Comparison of ENCODE assay signal across 14 cellular contexts in genomic region chr4:33628296-33628695, GRCh38.
"Had no signal": no experiment of that assay in that cellular context is flagged by ENCODE, and none has a peak within 500 bp of the region (broad histone marks: within the 10 kb centered on the region; RNA-seq: fewer than 3 reads in every experiment).

No MANE protein-coding gene starts in this region.

- DNase-seq: activated CD4-positive, alpha-beta T cell treated with anti-CD3 and anti-CD28 coated beads for 48 hours; activated naive CD4-positive, alpha-beta T cell treated with anti-CD3 and anti-CD28 coated beads for 36 hours; body of pancreas; central memory CD4-positive, alpha-beta T cell; erythroblast; foreskin melanocyte; kidney; left ventricle myocardium inferior; mesenchymal stem cell; T-helper 17 cell; transverse colon had no signal

- H3K4me3 ChIP-seq: body of pancreas, left ventricle myocardium inferior, right atrium auricular region, transverse colon had no signal

- ATAC-seq: body of pancreas; stimulated activated effector memory CD8-positive, alpha-beta T cell treated with anti-CD3 and anti-CD28 coated beads, Interleukin-12 subunit alpha, Interleukin-12 subunit beta, amount 100 ng/mL, for 72 hours; T-helper 17 cell; WTC11 had no signal
